22 cellular contexts compared by ENCODE assay signal in the genomic region with DNA sequence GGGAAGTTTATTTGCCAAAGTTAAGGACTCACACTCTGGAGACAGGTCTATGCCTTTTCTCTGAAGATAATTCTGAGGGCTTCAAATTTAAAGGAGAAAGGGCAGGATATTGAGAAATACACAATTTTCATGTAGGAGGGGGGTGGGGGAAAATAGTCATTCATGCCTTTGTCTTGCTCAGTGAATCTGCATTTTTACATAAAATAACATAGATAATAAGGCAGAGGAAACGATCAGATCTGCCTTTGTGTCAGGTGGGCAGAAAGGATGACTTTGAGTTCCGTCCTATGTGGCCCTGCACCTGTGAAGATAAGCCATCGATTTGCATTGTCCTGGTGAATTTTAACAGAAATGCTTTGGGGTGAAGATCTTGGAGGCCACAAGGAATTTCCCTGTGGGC.
DNase-seq lines count a peak whose midpoint lies in the region; ATAC-seq, FAIRE-seq and TF ChIP-seq lines count a peak whose summit lies in the region.
"Had no signal": no experiment of that assay in that cellular context is flagged by ENCODE, and none has a peak within 500 bp of the region (broad histone marks: within the 10 kb centered on the region; RNA-seq: fewer than 3 reads in every experiment).

No MANE protein-coding gene starts in this region.

- H3K9ac ChIP-seq in Loucy (ENCODE audit: low read depth, low read length, poor library complexity, severe bottlenecking) = peak overlapping the region; percentile 0
- H3K9ac ChIP-seq in GM12878 (ENCODE audit: control insufficient read depth, insufficient read depth, low read length) = no peak overlapping the region
- H3K9ac ChIP-seq: SK-N-SH had no signal

- ATAC-seq in GM12878 (no peak), GM21619 (IDR thresholded peaks at IDR 0.05; ENCODE audit: unreplicated experiment) (no peak)
- ATAC-seq: HCT116 had no signal

- intact Hi-C loops in GM12878 (cut with micrococcal nuclease; ENCODE audit: unreplicated experiment) = loop anchor here (5.0 kb wide), 3 partner anchors 42 to 132 kb away; no protein-coding TSS in a partner anchor

- POLR2A ChIA-PET in activated CD4-positive, alpha-beta T cell treated with anti-CD3 and anti-CD28 coated beads, Interleukin-2, amount 10 ng/mL, durations not matched to agents 7 days and 5 days (lab: Charles Lee) = no interaction called here
- POLR2A ChIA-PET in GM12878 (lab: Charles Lee) = interaction anchor here (0.6 to 1.8 kb wide), 6 partner anchors 16 to 56 kb away, joined by 3 to 9 read pairs (median 3); no protein-coding TSS in a partner anchor

- peaks cover 56% of the 10 kb centered on the region for H3K4me1 Mint-ChIP-seq in activated CD4-positive, alpha-beta T cell treated with anti-CD3 and anti-CD28 coated beads, Interleukin-2, amount 10 ng/mL, durations not matched to agents 7 days and 5 days
- H3K4me1 Mint-ChIP-seq in osteocyte (ENCODE audit: unreplicated experiment) = peaks cover 3% of the 10 kb centered on the region

- no peaks in the 10 kb centered on the region for H3K27me3 ChIP-seq in Loucy (ENCODE audit: insufficient read depth, low read length, poor library complexity, severe bottlenecking)
- no peaks in the 10 kb centered on the region for H3K27me3 ChIP-seq in GM12878 (replicated peaks in 1 of 2; ENCODE audit: control insufficient read depth in 2 of 2, insufficient read depth in 2 of 2, low read length in 1 of 2)
- H3K27me3 ChIP-seq: Peyer's patch had no signal

- H4K20me1 ChIP-seq in Loucy (ENCODE audit: insufficient read depth, low read length, poor library complexity, severe bottlenecking) (no peaks in the 10 kb centered on the region), GM12878 (ENCODE audit: control insufficient read depth, insufficient read depth) (no peaks in the 10 kb centered on the region)

- no peaks in the 10 kb centered on the region for H3K36me3 ChIP-seq in Loucy (ENCODE audit: insufficient read depth, low read length)
- H3K36me3 ChIP-seq in GM12878 (ENCODE audit: control insufficient read depth in 2 of 2, insufficient read depth in 2 of 2, low read length in 1 of 2) = no peaks in the 10 kb centered on the region
- H3K36me3 ChIP-seq: Peyer's patch had no signal

- H3K27me3 Mint-ChIP-seq in activated CD4-positive, alpha-beta T cell treated with anti-CD3 and anti-CD28 coated beads, Interleukin-2, amount 10 ng/mL, durations not matched to agents 7 days and 5 days = no peaks in the 10 kb centered on the region
- H3K27me3 Mint-ChIP-seq in osteocyte (ENCODE audit: unreplicated experiment) = peaks cover 3% of the 10 kb centered on the region

- CTCF ChIA-PET in activated CD4-positive, alpha-beta T cell treated with anti-CD3 and anti-CD28 coated beads, Interleukin-2, amount 10 ng/mL, durations not matched to agents 7 days and 5 days (lab: Charles Lee) = interaction anchor here (0.8 to 2.0 kb wide), 3 partner anchors 9 to 10 kb away, joined by 3 to 7 read pairs (median 6); no protein-coding TSS in a partner anchor
- CTCF ChIA-PET in GM12878 (lab: Yijun Ruan, JAX) = interaction anchor here (0.6 to 2.6 kb wide), 10 partner anchors 10 to 227 kb away, joined by 3 to 12 read pairs (median 4); no protein-coding TSS in a partner anchor

- no peak for TF ChIP-seq POLR2A in GM12878 (IDR thresholded peaks at IDR 0.05; ENCODE audit: low read depth, low read length)

- H3K4me2 ChIP-seq in Loucy (ENCODE audit: low read depth, low read length, poor library complexity, severe bottlenecking) (peak overlapping the region; percentile 72), GM12878 (ENCODE audit: control insufficient read depth, insufficient read depth) (no peak overlapping the region)
- H3K4me2 ChIP-seq: SK-N-SH had no signal

- no TSS peak for BruUV-seq in GM12878 (replicated peaks; lab: Mats Ljungman, UMichigan)

- FAIRE-seq in GM12878 (lab: Jason Lieb, UNC) = no peak
- FAIRE-seq: D721Med had no signal

- H3K27ac ChIP-seq in GM12878 (ENCODE audit: control insufficient read depth, insufficient read depth) = peak overlapping the region; percentile 85
- H3K27ac ChIP-seq: Peyer's patch had no signal

- peak overlapping the region; percentile 25 for H3K4me3 ChIP-seq in Loucy (ENCODE audit: low read length, poor library complexity, severe bottlenecking)
- H3K4me3 ChIP-seq in GM12878 = no peak overlapping the region
- H3K4me3 ChIP-seq: Peyer's patch had no signal

- H3K4me1 ChIP-seq in Loucy (ENCODE audit: insufficient read depth, low read length, poor library complexity, severe bottlenecking) (peaks cover 42% of the 10 kb centered on the region), GM12878 (ENCODE audit: control insufficient read depth, insufficient read depth, low read length) (peaks cover 62% of the 10 kb centered on the region)

- peaks cover 18% of the 10 kb centered on the region for H3K36me3 Mint-ChIP-seq in activated CD4-positive, alpha-beta T cell treated with anti-CD3 and anti-CD28 coated beads, Interleukin-2, amount 10 ng/mL, durations not matched to agents 7 days and 5 days (ENCODE audit: low read depth)
- no peaks in the 10 kb centered on the region for H3K36me3 Mint-ChIP-seq in osteocyte (ENCODE audit: unreplicated experiment)

- DNase-seq in activated CD4-positive, alpha-beta T cell treated with anti-CD3 and anti-CD28 coated beads, Interleukin-2, amount 10 ng/mL, durations not matched to agents 7 days and 5 days = no peak
- DNase-seq in activated CD4-positive, alpha-beta T cell treated with anti-CD3 and anti-CD28 coated beads, Interleukin-2, amount 50 U/mL, for 4 hours = no peak
- no peak for DNase-seq in GM12878 (ENCODE audit: low read depth, low spot score)
- no peak for DNase-seq in SIG-M5 (lab: John Stamatoyannopoulos, UW)
- DNase-seq in osteocyte (ENCODE audit: extremely low spot score, unreplicated experiment) = no peak
- DNase-seq in retina = no peak
- DNase-seq: 8988T, ACHN, Kasumi-1, NCI-H1048, NCI-H1417, NCI-H1694, NCI-H2029 treated with DMSO at 0.1 percent for 48 hours, NCI-H526 treated with DMSO at 0.1 percent for 48 hours, OCI-M1, Peyer's patch, SK-N-SH, SW 1271 had no signal

- H3K79me2 ChIP-seq in Loucy (ENCODE audit: insufficient read depth, low read length) = no peaks in the 10 kb centered on the region
- H3K79me2 ChIP-seq in GM12878 (ENCODE audit: control insufficient read depth, insufficient read depth, low read length) = no peaks in the 10 kb centered on the region

- H3K9me3 ChIP-seq in Loucy (ENCODE audit: insufficient read depth, low read depth, low read length) = no peaks in the 10 kb centered on the region
- peaks cover 4% of the 10 kb centered on the region for H3K9me3 ChIP-seq in GM12878 (replicated peaks; ENCODE audit: control insufficient read depth, insufficient read depth, low read length)
- H3K9me3 ChIP-seq: Peyer's patch, SK-N-SH had no signal

- H3K9me3 Mint-ChIP-seq in activated CD4-positive, alpha-beta T cell treated with anti-CD3 and anti-CD28 coated beads, Interleukin-2, amount 10 ng/mL, durations not matched to agents 7 days and 5 days = peaks cover 17% of the 10 kb centered on the region
- H3K9me3 Mint-ChIP-seq in osteocyte (ENCODE audit: unreplicated experiment) = no peaks in the 10 kb centered on the region

- peak overlapping the region; percentile 28 for H3K27ac Mint-ChIP-seq in activated CD4-positive, alpha-beta T cell treated with anti-CD3 and anti-CD28 coated beads, Interleukin-2, amount 10 ng/mL, durations not matched to agents 7 days and 5 days
- H3K27ac Mint-ChIP-seq in osteocyte (ENCODE audit: unreplicated experiment) = no peak overlapping the region

- no peaks in the 10 kb centered on the region for H3K9me2 ChIP-seq in Loucy (replicated peaks; ENCODE audit: low read depth, low read length)
- H3K9me2 ChIP-seq: SK-N-SH had no signal

- H2AFZ ChIP-seq in Loucy (ENCODE audit: low read length) = no peak overlapping the region
- peak overlapping the region; percentile 25; the same call in 1 of the 2 replicates for H2AFZ ChIP-seq in GM12878 (ENCODE audit: control insufficient read depth, low read depth, low read length)

- 78% methylated on average over 3 of the region's 3 CpGs for WGBS in GM12878 (ENCODE audit: insufficient coverage, insufficient replicate concordance, low lambda C conversion rate, missing lambda C conversion rate)

- no peak overlapping the region for H3K4me3 Mint-ChIP-seq in activated CD4-positive, alpha-beta T cell treated with anti-CD3 and anti-CD28 coated beads, Interleukin-2, amount 10 ng/mL, durations not matched to agents 7 days and 5 days
- H3K4me3 Mint-ChIP-seq in osteocyte (ENCODE audit: unreplicated experiment) = no peak overlapping the region

- TF ChIP-seq CTCF in Loucy (conservative IDR thresholded peaks at IDR 0.05; ENCODE audit: low read length) (no peak), GM12878 (IDR thresholded peaks at IDR 0.05 in 2 of 3, conservative IDR thresholded peaks at IDR 0.05 in 1 of 3; ENCODE audit: control insufficient read depth in 2 of 3, extremely low read depth in 1 of 3, insufficient read depth in 1 of 3, low read depth in 3 of 3, low read length in 3 of 3) (no peak), osteocyte (IDR thresholded peaks at IDR 0.05) (no peak)

- no peak for TF ChIP-seq RAD21 in GM12878 (IDR thresholded peaks at IDR 0.05; ENCODE audit: insufficient read depth, low read depth, low read length)

- TF ChIP-seq EP300 in GM12878 (IDR thresholded peaks at IDR 0.05; ENCODE audit: borderline replicate concordance in 1 of 2, control insufficient read depth in 1 of 2, low read depth in 2 of 2, low read length in 2 of 2) = no peak

- SMC1A ChIA-PET in GM12878 (lab: Charles Lee; ENCODE audit: uncharacterized antibody, unreplicated experiment) = interaction anchor here (0.9 to 12.9 kb wide), 12 partner anchors 10 to 222 kb away, joined by 3 to 338 read pairs (median 44); a partner anchor contains a TSS

- H3F3A ChIP-seq in Loucy (ENCODE audit: low read depth) = no peaks in the 10 kb centered on the region

- RAD21 ChIA-PET in GM12878 (lab: Charles Lee; ENCODE audit: unreplicated experiment) = interaction anchor here (1.1 to 6.6 kb wide), 13 partner anchors 10 to 222 kb away, joined by 3 to 92 read pairs (median 8); no protein-coding TSS in a partner anchor

- in situ Hi-C loops in GM12878 (cut with MboI) = no loop called here

TF ChIP-seq in GM12878, 131 proteins besides CTCF, POLR2A, EP300 and RAD21 (continues in another document):
- TF ChIP-seq SRF (IDR thresholded peaks at IDR 0.05; ENCODE audit: low read depth in 2 of 2, low read length in 2 of 2) (no peak), SREBF2 (IDR thresholded peaks at IDR 0.05; ENCODE audit: low read length) (no peak), NR2F1 (conservative IDR thresholded peaks at IDR 0.05) (no peak), RCOR1 (conservative IDR thresholded peaks at IDR 0.05; ENCODE audit: low read depth, low read length) (no peak), ZZZ3 (IDR thresholded peaks at IDR 0.05; ENCODE audit: control insufficient read depth, insufficient read length, low read depth) (no peak)
- TF ChIP-seq, protein P1, sequence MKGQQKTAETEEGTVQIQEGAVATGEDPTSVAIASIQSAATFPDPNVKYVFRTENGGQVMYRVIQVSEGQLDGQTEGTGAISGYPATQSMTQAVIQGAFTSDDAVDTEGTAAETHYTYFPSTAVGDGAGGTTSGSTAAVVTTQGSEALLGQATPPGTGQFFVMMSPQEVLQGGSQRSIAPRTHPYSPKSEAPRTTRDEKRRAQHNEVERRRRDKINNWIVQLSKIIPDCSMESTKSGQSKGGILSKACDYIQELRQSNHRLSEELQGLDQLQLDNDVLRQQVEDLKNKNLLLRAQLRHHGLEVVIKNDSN (IDR thresholded peaks at IDR 0.05; ENCODE audit: borderline replicate concordance, extremely low read length, insufficient read depth, low read depth, low read length) = no peak
